ENCODE assay signal across 8 cellular contexts in genomic region chr17:42674755-42675347, GRCh38. TPM values are rescaled to one million over a fixed set of nuclear protein-coding genes. Genes with fewer than 3 reads are reported as not detected.
DNase-seq lines count a peak whose midpoint lies in the region; ATAC-seq, FAIRE-seq and TF ChIP-seq lines count a peak whose summit lies in the region.

No MANE protein-coding gene starts in this region.

- H3K4me1 ChIP-seq in A673 (ENCODE audit: insufficient read depth, low read length, poor library complexity, severe bottlenecking), result peaks cover 13% of the 10 kb centered on the region
- H3K4me1 ChIP-seq in lower lobe of right lung, result peaks cover 68% of the 10 kb centered on the region

- intact Hi-C loops in A673 (cut with micrococcal nuclease; ENCODE audit: unreplicated experiment), result loop anchor here (5.0 kb wide), 1 partner anchor 98 kb away; the partner anchor contains the start of gene PSMC3IP
- intact Hi-C loops in lower lobe of right lung (cut with DNase I), result no loop called here

- no TSS peak for BruUV-seq in A673 (replicated peaks; lab: Mats Ljungman, UMichigan)

- POLR2A ChIA-PET in A673 (lab: Charles Lee; ENCODE audit: low non-redundant PET), result no interaction called here

- H3K9me3 Mint-ChIP-seq in HFFc6, result no peaks in the 10 kb centered on the region

- H3K9me3 ChIP-seq in A673 (ENCODE audit: low read depth, low read length, poor library complexity, severe bottlenecking) (no peaks in the 10 kb centered on the region), lower lobe of right lung (no peaks in the 10 kb centered on the region)

- ATAC-seq in lower lobe of right lung, result no peak

- H3K27ac ChIP-seq in A673 (ENCODE audit: low read depth, low read length, poor library complexity, severe bottlenecking), result no peak overlapping the region
- H3K27ac ChIP-seq in lower lobe of right lung, result peak overlapping the region; percentile 85

- TF ChIP-seq CTCF in A673 (conservative IDR thresholded peaks at IDR 0.05; ENCODE audit: low read depth, low read length) (no peak), HFFc6 (IDR thresholded peaks at IDR 0.05) (no peak), astrocyte of the spinal cord (IDR thresholded peaks at IDR 0.05; ENCODE audit: low read depth, low read length) (no peak), lower lobe of right lung (IDR thresholded peaks at IDR 0.05) (no peak), D721Med (IDR thresholded peaks at IDR 0.05; ENCODE audit: insufficient read depth, missing control alignments) (no peak)

- peaks cover 12% of the 10 kb centered on the region for H3K36me3 Mint-ChIP-seq in HFFc6 (ENCODE audit: low read depth)

- DNase-seq in A673 (ENCODE audit: low spot score) (no peak), HFFc6 (no peak), astrocyte of the spinal cord (ENCODE audit: low read depth, low spot score) (no peak), lower lobe of right lung (no peak), D721Med (ENCODE audit: insufficient read length, low spot score) (no peak), middle frontal gyrus (ENCODE audit: extremely low spot score, low spot score) (no peak), D341Med (ENCODE audit: low spot score) (no peak), ureter (ENCODE audit: low spot score) (no peak)

- H3K27me3 Mint-ChIP-seq in HFFc6 (ENCODE audit: insufficient read depth), result peaks cover 1% of the 10 kb centered on the region; the same call in 1 of the 2 replicates

- no peak for FAIRE-seq in D721Med (lab: Jason Lieb, UNC)

- H3K4me3 ChIP-seq in A673 (ENCODE audit: low read depth, low read length, poor library complexity, severe bottlenecking) (peak overlapping the region; percentile 77), astrocyte of the spinal cord (ENCODE audit: low read depth, low read length) (peak overlapping the region; percentile 81), lower lobe of right lung (peak overlapping the region; percentile 95)

- in situ Hi-C loops in astrocyte of the spinal cord (cut with HindIII; ENCODE audit: low sequenced_read_pairs), result no loop called here

- no peaks in the 10 kb centered on the region for H3K36me3 ChIP-seq in A673 (ENCODE audit: insufficient read depth, low read length, poor library complexity, severe bottlenecking)
- peaks cover 38% of the 10 kb centered on the region for H3K36me3 ChIP-seq in lower lobe of right lung

- H3K4me1 Mint-ChIP-seq in HFFc6 (ENCODE audit: low read depth), result peaks cover 37% of the 10 kb centered on the region

- no peaks in the 10 kb centered on the region for H3K27me3 ChIP-seq in A673 (replicated peaks; ENCODE audit: insufficient read depth, low read depth, low read length, poor library complexity)
- H3K27me3 ChIP-seq in lower lobe of right lung (ENCODE audit: low read depth), result peaks cover 13% of the 10 kb centered on the region

- H3K27ac Mint-ChIP-seq in HFFc6, result peak overlapping the region; percentile 52; the same call in 1 of the 2 replicates

- CTCF ChIA-PET in A673 (lab: Charles Lee), result no interaction called here

- H3K4me3 Mint-ChIP-seq in HFFc6, result peak overlapping the region; percentile 86

RNA-seq across cellular contexts. Expression of gene PLEKHH3, which starts 1.9 kb away (rescaled TPM):
- total RNA-seq in A673 (2021) (11.9 and 16.8 TPM in 2 replicates), lower lobe of right lung (18.3 TPM), ureter (64.2 TPM)
- total RNA-seq in HFFc6 (2021; fragmentation: NEBNext Ultra II Directional; extraction: Animal tissue kit (Norgen Biotek cat#: 25700)), result 10 to 100 TPM; 16.4 to 22.4 (median 19.1) TPM

RNA-seq across cellular contexts. Expression of gene CCR10, which starts 6.8 kb away (rescaled TPM):
- total RNA-seq in A673 (2021) (0.52 and 0.55 TPM in 2 replicates), lower lobe of right lung (1.4 TPM), ureter (1.1 TPM)
- 1 to 10 TPM; 1.7 to 2.9 (median 2.2) TPM for total RNA-seq in HFFc6 (2021; fragmentation: NEBNext Ultra II Directional; extraction: Animal tissue kit (Norgen Biotek cat#: 25700))

RNA-seq across cellular contexts. Expression of gene CNTNAP1, which starts 7.5 kb away (rescaled TPM):
- total RNA-seq in A673 (2021), result 5.6 and 6.7 TPM in 2 replicates
- total RNA-seq in HFFc6 (2021; fragmentation: NEBNext Ultra II Directional; extraction: Animal tissue kit (Norgen Biotek cat#: 25700)), result 10 to 100 TPM; 26.0 to 43.7 (median 37.7) TPM
- 9.0 TPM for total RNA-seq in lower lobe of right lung
- 15.3 TPM for total RNA-seq in ureter

RNA-seq across cellular contexts. Expression of gene TUBG2, which starts 15.8 kb away (rescaled TPM):
- total RNA-seq in A673 (2021) (14.6 and 19.2 TPM in 2 replicates), lower lobe of right lung (16.8 TPM), ureter (41.0 TPM)
- 10 to 100 TPM; 15.2 to 17.3 (median 16.9) TPM for total RNA-seq in HFFc6 (2021; fragmentation: NEBNext Ultra II Directional; extraction: Animal tissue kit (Norgen Biotek cat#: 25700))
